In genomic region chr17:36535669-36536081, GRCh38 we compare ENCODE assay signal across 7 cellular contexts. TPM values are rescaled to one million over a fixed set of nuclear protein-coding genes. Genes with fewer than 3 reads are reported as not detected.
DNase-seq lines count a peak whose midpoint lies in the region; ATAC-seq and TF ChIP-seq lines count a peak whose summit lies in the region.

No MANE protein-coding gene starts in this region.

- TF ChIP-seq CTCF in gastrocnemius medialis (IDR thresholded peaks at IDR 0.05 in 4 of 5, conservative IDR thresholded peaks at IDR 0.05 in 1 of 5) = peak in 1 of 5 experiments; percentile 30

- peak overlapping the region; percentile 90 for H3K4me3 ChIP-seq in NT2/D1 (ENCODE audit: insufficient read length, low read depth)
- H3K4me3 ChIP-seq in esophagus (ENCODE audit: low read depth in 1 of 2, low read length in 2 of 2) = peak overlapping the region; percentile 73 to 98
- H3K4me3 ChIP-seq in gastrocnemius medialis = peak overlapping the region; percentile 70 to 98 (median 92)

- intact Hi-C loops in gastrocnemius medialis (cut with DNase I; ENCODE audit: low total_unique reads) = loop anchor here (1.0 to 10.0 kb wide), 2 partner anchors 9 to 1391 kb away; partner anchors contain the start of genes GGNBP2, NLE1 and UNC45B

- H3K9ac ChIP-seq in NT2/D1 (ENCODE audit: insufficient read length, low read depth) = peak overlapping the region; percentile 95

- H3K27ac ChIP-seq in esophagus (ENCODE audit: low read depth in 2 of 2, low read length in 1 of 2) = peak overlapping the region; percentile 94 to 99
- peak overlapping the region; percentile 91 to 100 (median 99) for H3K27ac ChIP-seq in gastrocnemius medialis

- TF ChIP-seq POLR2A in gastrocnemius medialis (IDR thresholded peaks at IDR 0.05) = no peak

- peak; percentile 13 for ATAC-seq in GM21529 (IDR thresholded peaks at IDR 0.05; ENCODE audit: unreplicated experiment)
- ATAC-seq in gastrocnemius medialis = peak; percentile 18 to 21

- H3K4me1 ChIP-seq in NT2/D1 (ENCODE audit: insufficient read depth, insufficient read length) (peaks cover 7% of the 10 kb centered on the region), esophagus (ENCODE audit: control insufficient read depth in 2 of 2, insufficient read depth in 2 of 2, low read length in 1 of 2) (peaks cover 0 to 4% of the 10 kb centered on the region in 2 donors), gastrocnemius medialis (peaks cover 11 to 19% of the 10 kb centered on the region in 2 donors)

- DNase-seq in NT2/D1 (ENCODE audit: low read depth, low spot score) (no peak), gastrocnemius medialis (no peak), AG08396 (ENCODE audit: low spot score) (no peak), NCI-H226 (no peak), NCI-H1694 (lab: John Stamatoyannopoulos, UW) (no peak)

- WGBS in esophagus, 2 donors = 12% methylated on average over 15 of the region's 15 CpGs

- no peaks in the 10 kb centered on the region for H3K27me3 ChIP-seq in NT2/D1 (ENCODE audit: insufficient read depth, insufficient read length)
- no peaks in the 10 kb centered on the region for H3K27me3 ChIP-seq in esophagus (ENCODE audit: control insufficient read depth in 1 of 2, insufficient read depth in 2 of 2, low read length in 2 of 2)
- H3K27me3 ChIP-seq in gastrocnemius medialis = no peaks in the 10 kb centered on the region

- H3K9me3 ChIP-seq in NT2/D1 (ENCODE audit: insufficient read depth, low read length) (no peaks in the 10 kb centered on the region), esophagus (ENCODE audit: control insufficient read depth in 2 of 2, insufficient read depth in 1 of 2, low read depth in 1 of 2, low read length in 1 of 2) (no peaks in the 10 kb centered on the region), gastrocnemius medialis (no peaks in the 10 kb centered on the region)

- in situ Hi-C loops in gastrocnemius medialis (cut with MboI; ENCODE audit: low sequenced_read_pairs in 4 of 4) = loop anchor here in 1 of 4 donors (10.0 to 25.0 kb wide), 3 partner anchors 59 to 1077 kb away; partner anchors contain the start of genes AP2B1, DHRS11, PEX12 and SYNRG

- H3K36me3 ChIP-seq in NT2/D1 (ENCODE audit: insufficient read depth, insufficient read length, low read length) (peaks cover 56% of the 10 kb centered on the region), esophagus (ENCODE audit: control insufficient read depth in 2 of 2, insufficient read depth in 2 of 2, low read length in 1 of 2) (peaks cover 3 to 15% of the 10 kb centered on the region in 2 donors), gastrocnemius medialis (peaks cover 0 to 37% of the 10 kb centered on the region in 2 donors)

RNA-seq across cellular contexts. Expression of gene PIGW, which starts 0.9 kb away (rescaled TPM):
- 1 to 10 TPM; 4.5 to 8.1 TPM for polyA plus RNA-seq in esophagus
- 1 to 10 TPM; 3.0 to 6.9 (median 4.7) TPM for total RNA-seq in gastrocnemius medialis

RNA-seq across cellular contexts. Expression of gene MYO19, which starts 1.0 kb away (rescaled TPM):
- polyA plus RNA-seq in esophagus = 10 to 100 TPM; 46.9 to 64.6 TPM
- 10 to 100 TPM in 3 of 4 donors, 1 to 10 TPM in 1; 7.5 to 16.8 (median 13.2) TPM for total RNA-seq in gastrocnemius medialis

RNA-seq across cellular contexts. Expression of gene GGNBP2, which starts 9.0 kb away (rescaled TPM):
- 10 to 100 TPM; 32.9 to 42.2 TPM for polyA plus RNA-seq in esophagus
- total RNA-seq in gastrocnemius medialis = 10 to 100 TPM; 28.8 to 56.6 (median 39.5) TPM

RNA-seq across cellular contexts. Expression of gene ZNHIT3, which starts 49.2 kb away (rescaled TPM):
- 10 to 100 TPM; 14.7 to 37.0 TPM for polyA plus RNA-seq in esophagus
- total RNA-seq in gastrocnemius medialis = 10 to 100 TPM; 33.4 to 52.7 (median 39.3) TPM

RNA-seq across cellular contexts. Expression of gene DHRS11, which starts 56.0 kb away (rescaled TPM):
- polyA plus RNA-seq in esophagus = 10 to 100 TPM; 10.7 to 15.0 TPM
- 10 to 100 TPM in 1 of 4 donors, 1 to 10 TPM in 3; 4.9 to 15.8 (median 7.4) TPM for total RNA-seq in gastrocnemius medialis
